ENCODE assay signal across 25 cellular contexts in the genomic region with DNA sequence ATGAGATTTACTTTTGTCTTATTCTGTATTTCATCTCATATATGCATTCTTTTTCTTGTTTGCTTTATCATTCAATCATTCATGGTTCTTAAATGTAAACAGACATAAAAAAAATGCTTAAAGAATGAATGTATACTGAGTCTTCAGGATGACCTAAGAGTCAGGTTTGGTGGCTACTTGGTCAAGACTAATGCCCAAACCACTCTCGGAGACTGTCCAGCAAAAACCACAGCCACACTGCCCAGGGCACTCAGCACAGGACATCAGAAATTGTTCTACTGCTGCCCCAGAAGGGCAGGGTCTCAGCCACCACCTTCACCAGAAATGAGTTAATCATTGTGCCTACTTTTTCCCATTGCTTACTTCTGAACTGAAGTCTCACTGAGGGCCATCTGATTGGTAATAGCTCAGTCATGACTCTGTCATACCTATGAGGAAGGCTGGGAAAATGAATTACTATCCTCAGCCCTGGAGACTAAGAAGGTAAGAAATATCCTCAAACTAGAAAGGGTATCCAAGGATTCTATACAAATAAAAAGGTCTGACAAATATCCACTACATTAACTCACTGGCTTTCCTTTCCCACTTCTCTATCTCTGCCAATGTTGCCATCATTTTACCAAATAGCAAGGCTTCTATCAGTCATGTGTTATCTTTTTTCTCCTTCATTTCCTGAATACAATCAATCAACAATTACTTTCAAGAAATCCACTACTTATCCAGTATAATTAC.
"Had no signal": no experiment of that assay in that cellular context is flagged by ENCODE, and none has a peak within 500 bp of the region (broad histone marks: within the 10 kb centered on the region; RNA-seq: fewer than 3 reads in every experiment).

No MANE protein-coding gene starts in this region.

- H3K9me3 ChIP-seq: mucosa of descending colon, suprapubic skin, tibial artery, upper lobe of right lung had no signal

- H3K36me3 ChIP-seq: heart left ventricle, left ventricle myocardium inferior, suprapubic skin, tibial artery, upper lobe of right lung had no signal

- DNase-seq: activated B cell treated with CpG ODN at 0.5 μM for 24 hours; activated CD4-positive, alpha-beta T cell treated with anti-CD3 and anti-CD28 coated beads, Interleukin-2, amount 50 U/mL, for 1 hour; activated CD8-positive, alpha-beta T cell treated with anti-CD3 and anti-CD28 coated beads for 36 hours; activated naive CD4-positive, alpha-beta T cell; activated T-cell treated with anti-CD3 and anti-CD28 coated beads, Interleukin-2, amount 50 U/mL, for 72 hours; anterior cingulate cortex; central memory CD4-positive, alpha-beta T cell; erythroblast; heart left ventricle; islet precursor cell; left ventricle myocardium inferior; mesendoderm; mucosa of descending colon; posterior cingulate gyrus; right cardiac atrium; stimulated activated CD4-positive, alpha-beta T cell treated with anti-CD3 and anti-CD28 coated beads, Interleukin-15, amount 100 ng/mL, for 24 hours; stimulated activated CD4-positive, alpha-beta T cell treated with anti-CD3 and anti-CD28 coated beads, Interleukin-2, amount 100 ng/mL, for 24 hours; stimulated activated naive CD4-positive, alpha-beta T cell; SW 1271; T-helper 9 cell; tibial artery; upper lobe of right lung had no signal

- H3K27ac ChIP-seq: heart left ventricle, left ventricle myocardium inferior, suprapubic skin, tibial artery, upper lobe of right lung had no signal

- H3K27me3 ChIP-seq: heart left ventricle, suprapubic skin, tibial artery, upper lobe of right lung had no signal

- H3K4me1 ChIP-seq: upper lobe of right lung had no signal

- FAIRE-seq: TTC549 had no signal

- H3K4me3 ChIP-seq: heart left ventricle, left ventricle myocardium inferior, lung, mucosa of descending colon, suprapubic skin, tibial artery, upper lobe of right lung had no signal
